ENCODE assay signal across 13 cellular contexts in the genomic region with DNA sequence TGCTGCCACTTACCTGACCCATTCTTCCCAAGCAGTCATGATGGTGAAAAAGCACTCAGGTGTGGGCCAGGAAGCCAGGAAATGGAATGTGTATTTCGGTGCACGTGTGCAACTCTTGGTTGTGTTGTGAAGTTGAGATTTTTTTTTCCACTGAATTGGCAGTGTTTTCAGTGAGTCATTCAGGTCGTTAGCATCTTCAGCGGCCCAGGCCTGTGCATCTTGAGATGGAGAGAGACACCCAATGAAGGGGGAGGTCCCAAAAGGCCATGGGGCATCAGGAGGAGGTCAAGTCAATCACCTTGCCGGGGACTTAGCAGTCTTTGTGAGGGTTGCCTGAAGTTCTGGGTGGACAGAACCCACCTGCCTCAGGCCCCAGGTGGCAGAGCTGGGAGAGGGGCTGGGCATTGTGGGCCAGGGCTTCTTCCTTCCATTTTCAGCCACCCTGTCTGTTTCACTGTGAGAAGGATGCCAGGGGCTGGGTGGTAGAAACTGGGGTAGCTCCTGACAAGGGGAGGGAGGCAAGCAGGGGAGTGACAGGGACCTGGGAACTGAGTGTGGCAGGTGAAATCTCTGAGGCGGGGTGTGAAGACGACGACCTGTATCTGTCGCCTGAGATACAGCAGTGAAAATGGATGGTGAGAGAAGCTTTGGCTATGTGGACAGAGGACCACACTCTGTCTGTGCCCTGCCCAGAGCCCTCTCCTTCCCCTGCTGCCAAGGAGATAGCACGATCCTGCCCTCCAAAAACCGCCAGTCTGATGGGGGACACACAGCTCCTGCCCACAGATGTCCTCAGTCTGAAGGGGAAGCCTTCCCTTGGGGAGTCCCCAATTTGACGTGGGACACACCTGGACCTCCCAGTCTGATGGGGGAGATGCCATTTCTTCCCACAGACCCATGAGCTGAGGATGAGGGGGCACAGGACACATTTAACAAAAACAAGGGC. TPM values are rescaled to one million over a fixed set of nuclear protein-coding genes. Genes with fewer than 3 reads are reported as not detected.
A peak's percentile ranks its signal among the peaks of the same experiment; 100 is the strongest.
DNase-seq lines count a peak whose midpoint lies in the region; ATAC-seq and TF ChIP-seq lines count a peak whose summit lies in the region.
"Had no signal": no experiment of that assay in that cellular context is flagged by ENCODE, and none has a peak within 500 bp of the region (broad histone marks: within the 10 kb centered on the region; RNA-seq: fewer than 3 reads in every experiment).

No MANE protein-coding gene starts in this region.

- peak overlapping the region; percentile 8 for H3K27ac Mint-ChIP-seq in memory B cell

- peaks cover 47% of the 10 kb centered on the region for H3K4me1 Mint-ChIP-seq in memory B cell

- ATAC-seq in left cardiac atrium (no peak), memory B cell (ENCODE audit: low read depth) (no peak), upper lobe of right lung (no peak)

- H3K27me3 ChIP-seq in cardiac muscle cell (no peaks in the 10 kb centered on the region), upper lobe of right lung (no peaks in the 10 kb centered on the region)
- H3K27me3 ChIP-seq: upper lobe of left lung had no signal

- intact Hi-C loops in left cardiac atrium (cut with DNase I), result no loop called here
- intact Hi-C loops in upper lobe of right lung (cut with DNase I), result no loop called here

- H3K9me3 Mint-ChIP-seq in memory B cell, result no peaks in the 10 kb centered on the region

- H3K9me3 ChIP-seq in cardiac muscle cell (ENCODE audit: low read depth) (no peaks in the 10 kb centered on the region), upper lobe of right lung (no peaks in the 10 kb centered on the region)
- H3K9me3 ChIP-seq: psoas muscle, upper lobe of left lung had no signal

- peak overlapping the region; percentile 73 for H3K27ac ChIP-seq in cardiac muscle cell
- no peak overlapping the region for H3K27ac ChIP-seq in upper lobe of right lung
- H3K27ac ChIP-seq: psoas muscle had no signal

- peaks cover 9% of the 10 kb centered on the region for H3K36me3 ChIP-seq in cardiac muscle cell
- H3K36me3 ChIP-seq in upper lobe of right lung, result no peaks in the 10 kb centered on the region

- peaks cover 6% of the 10 kb centered on the region for H3K36me3 Mint-ChIP-seq in memory B cell

- peaks cover 30% of the 10 kb centered on the region for H3K4me1 ChIP-seq in cardiac muscle cell (ENCODE audit: low read depth)
- peaks cover 23% of the 10 kb centered on the region for H3K4me1 ChIP-seq in upper lobe of right lung

- peaks cover 2% of the 10 kb centered on the region for H3K27me3 Mint-ChIP-seq in memory B cell

- H3K4me3 ChIP-seq in cardiac muscle cell, result no peak overlapping the region
- no peak overlapping the region for H3K4me3 ChIP-seq in upper lobe of right lung
- H3K4me3 ChIP-seq: psoas muscle, upper lobe of left lung had no signal

- DNase-seq in cardiac muscle cell (ENCODE audit: low read depth in 1 of 2, low spot score in 1 of 2), result no peak
- no peak for DNase-seq in left cardiac atrium
- DNase-seq in activated CD8-positive, alpha-beta memory T cell treated with anti-CD3 and anti-CD28 coated beads, Interleukin-2, amount 50 U/mL, for 4 hours, result peak; percentile 57
- DNase-seq in memory B cell (ENCODE audit: low spot score in 2 of 2), result no peak
- peak; percentile 33 for DNase-seq in upper lobe of right lung
- DNase-seq in kidney tubule cell (ENCODE audit: low spot score), result no peak
- no peak for DNase-seq in NCI-H774 (lab: John Stamatoyannopoulos, UW)
- no peak for DNase-seq in DMS153 treated with DMSO at 0.1 percent for 48 hours (lab: John Stamatoyannopoulos, UW; ENCODE audit: unreplicated experiment)
- DNase-seq: hippocampal formation, psoas muscle, SHP77 treated with DMSO at 0.1 percent for 48 hours, upper lobe of left lung had no signal

- H3K4me3 Mint-ChIP-seq in memory B cell, result no peak overlapping the region

- TF ChIP-seq CTCF in cardiac muscle cell (IDR thresholded peaks at IDR 0.05; ENCODE audit: low read depth, low read length) (no peak), upper lobe of right lung (IDR thresholded peaks at IDR 0.05) (no peak)

RNA-seq across cellular contexts. Expression of gene TBKBP1, which starts 11.8 kb away (rescaled TPM):
- total RNA-seq in cardiac muscle cell (112 and 143 TPM in 2 replicates), left cardiac atrium (10 to 100 TPM; 13.7 to 17.9 TPM), upper lobe of right lung (14.7 TPM)
- polyA plus RNA-seq in cardiac muscle cell, result 22.6 and 30.2 TPM in 2 replicates

RNA-seq across cellular contexts. Expression of gene TBX21, which starts 27.2 kb away (rescaled TPM):
- 1.0 and 2.9 TPM in 2 replicates for total RNA-seq in cardiac muscle cell
- 0.12 and 1.5 TPM in 2 replicates for polyA plus RNA-seq in cardiac muscle cell
- under 1 TPM; 0.34 to 0.80 TPM for total RNA-seq in left cardiac atrium
- 3.9 TPM for total RNA-seq in upper lobe of right lung
- total RNA-seq: endothelial cell of umbilical vein had no signal
- polyA plus RNA-seq: endothelial cell of umbilical vein had no signal

RNA-seq across cellular contexts. Expression of gene KPNB1, which starts 56.1 kb away (rescaled TPM):
- total RNA-seq in cardiac muscle cell (218 and 318 TPM in 2 replicates), left cardiac atrium (100 to 1,000 TPM; 145 to 180 TPM), upper lobe of right lung (196 TPM)
- 97.9 and 125 TPM in 2 replicates for polyA plus RNA-seq in cardiac muscle cell

Comparison
In these comparisons a context has a peak if more than half of its experiments do, and no peak if none do; other contexts are left out.
1. DNase-seq: peak in activated CD8-positive, alpha-beta memory T cell treated with anti-CD3 and anti-CD28 coated beads, Interleukin-2, amount 50 U/mL, for 4 hours (single experiment) and upper lobe of right lung (single experiment); none in cardiac muscle cell (0 of 2), left cardiac atrium (single experiment), memory B cell (0 of 2), kidney tubule cell (single experiment), NCI-H774 (single experiment) and DMS153 treated with DMSO at 0.1 percent for 48 hours (single experiment).